Comparison of ENCODE assay signal across 27 cellular contexts in genomic region chr5:148012806-148013205, GRCh38. TPM values are rescaled to one million over a fixed set of nuclear protein-coding genes. Genes with fewer than 3 reads are reported as not detected.
"Had no signal": no experiment of that assay in that cellular context is flagged by ENCODE, and none has a peak within 500 bp of the region (broad histone marks: within the 10 kb centered on the region; RNA-seq: fewer than 3 reads in every experiment).

No MANE protein-coding gene starts in this region.

- H3K27ac Mint-ChIP-seq: activated B cell treated with CpG ODN at 0.5 μM for 24 hours; activated CD4-positive, alpha-beta memory T cell treated with anti-CD3 and anti-CD28 coated beads for 36 hours; activated CD4-positive, alpha-beta T cell treated with anti-CD3 and anti-CD28 coated beads, Interleukin-2, amount 10 ng/mL, durations not matched to agents 7 days and 5 days; activated naive CD4-positive, alpha-beta T cell treated with anti-CD3 and anti-CD28 coated beads, Interleukin-2, amount 10 ng/mL, durations not matched to agents 7 days and 5 days; activated naive CD8-positive, alpha-beta T cell treated with anti-CD3 and anti-CD28 coated beads for 36 hours; activated T-helper 17 cell treated with anti-CD3 and anti-CD28 coated beads, Interleukin-2, amount 50 U/mL, for 72 hours; T-helper 17 cell had no signal

- ATAC-seq: activated T-helper 17 cell treated with anti-CD3 and anti-CD28 coated beads, Interleukin-2, amount 50 U/mL, for 72 hours; K562; T-helper 17 cell had no signal

- H3K36me3 Mint-ChIP-seq: activated CD4-positive, alpha-beta memory T cell treated with anti-CD3 and anti-CD28 coated beads for 36 hours; activated naive CD4-positive, alpha-beta T cell treated with anti-CD3 and anti-CD28 coated beads, Interleukin-2, amount 10 ng/mL, durations not matched to agents 7 days and 5 days; activated naive CD8-positive, alpha-beta T cell treated with anti-CD3 and anti-CD28 coated beads for 36 hours had no signal

- H3K27me3 ChIP-seq: brain microvascular endothelial cell had no signal

- H3K27ac ChIP-seq: brain microvascular endothelial cell had no signal

- H3K27me3 Mint-ChIP-seq: activated B cell treated with CpG ODN at 0.5 μM for 24 hours; activated CD4-positive, alpha-beta memory T cell treated with anti-CD3 and anti-CD28 coated beads for 36 hours; activated CD4-positive, alpha-beta T cell treated with anti-CD3 and anti-CD28 coated beads, Interleukin-2, amount 10 ng/mL, durations not matched to agents 7 days and 5 days; activated naive CD4-positive, alpha-beta T cell treated with anti-CD3 and anti-CD28 coated beads, Interleukin-2, amount 10 ng/mL, durations not matched to agents 7 days and 5 days; activated naive CD8-positive, alpha-beta T cell treated with anti-CD3 and anti-CD28 coated beads for 36 hours; activated T-helper 17 cell treated with anti-CD3 and anti-CD28 coated beads, Interleukin-2, amount 50 U/mL, for 72 hours; T-helper 17 cell had no signal

- H3K36me3 ChIP-seq: brain microvascular endothelial cell had no signal

- DNase-seq: activated B cell treated with CpG ODN at 0.5 μM for 24 hours; activated CD4-positive, alpha-beta memory T cell treated with anti-CD3 and anti-CD28 coated beads for 36 hours; activated CD4-positive, alpha-beta T cell treated with anti-CD3 and anti-CD28 coated beads for 1 hour; activated CD4-positive, alpha-beta T cell treated with anti-CD3 and anti-CD28 coated beads, Interleukin-2, amount 10 ng/mL, durations not matched to agents 7 days and 5 days; activated CD8-positive, alpha-beta memory T cell treated with anti-CD3 and anti-CD28 coated beads for 24 hours; activated gamma-delta T cell; activated naive CD4-positive, alpha-beta T cell treated with anti-CD3 and anti-CD28 coated beads, Interleukin-2, amount 10 ng/mL, durations not matched to agents 7 days and 5 days; activated naive CD8-positive, alpha-beta T cell treated with anti-CD3 and anti-CD28 coated beads for 36 hours; activated T-cell treated with anti-CD3 and anti-CD28 coated beads for 4 hours; activated T-cell treated with anti-CD3 and anti-CD28 coated beads, Interleukin-2, amount 50 U/mL, for 48 hours; brain microvascular endothelial cell; caudate nucleus; Karpas-422; NCI-H1048; NCI-H146; NCI-H187 treated with DMSO at 0.1 percent for 48 hours; NCI-H2081 treated with DMSO at 0.1 percent for 48 hours; NCI-H2171; NCI-H2227 treated with DMSO at 0.1 percent for 48 hours; NCI-H446 treated with DMSO at 0.1 percent for 48 hours; NCI-H524 treated with DMSO at 0.1 percent for 48 hours; NCI-H774; SIG-M5; T-helper 17 cell; T-helper 9 cell had no signal

- H3K4me3 ChIP-seq: K562 had no signal

- H3K4me1 Mint-ChIP-seq: activated B cell treated with CpG ODN at 0.5 μM for 24 hours; activated CD4-positive, alpha-beta T cell treated with anti-CD3 and anti-CD28 coated beads, Interleukin-2, amount 10 ng/mL, durations not matched to agents 7 days and 5 days; activated naive CD4-positive, alpha-beta T cell treated with anti-CD3 and anti-CD28 coated beads, Interleukin-2, amount 10 ng/mL, durations not matched to agents 7 days and 5 days; activated naive CD8-positive, alpha-beta T cell treated with anti-CD3 and anti-CD28 coated beads for 36 hours; activated T-helper 17 cell treated with anti-CD3 and anti-CD28 coated beads, Interleukin-2, amount 50 U/mL, for 72 hours; T-helper 17 cell had no signal

- H3K4me3 Mint-ChIP-seq: activated B cell treated with CpG ODN at 0.5 μM for 24 hours; activated CD4-positive, alpha-beta memory T cell treated with anti-CD3 and anti-CD28 coated beads for 36 hours; activated CD4-positive, alpha-beta T cell treated with anti-CD3 and anti-CD28 coated beads, Interleukin-2, amount 10 ng/mL, durations not matched to agents 7 days and 5 days; activated naive CD4-positive, alpha-beta T cell treated with anti-CD3 and anti-CD28 coated beads, Interleukin-2, amount 10 ng/mL, durations not matched to agents 7 days and 5 days; activated naive CD8-positive, alpha-beta T cell treated with anti-CD3 and anti-CD28 coated beads for 36 hours; activated T-helper 17 cell treated with anti-CD3 and anti-CD28 coated beads, Interleukin-2, amount 50 U/mL, for 72 hours; T-helper 17 cell had no signal

- H3K9me3 Mint-ChIP-seq: activated B cell treated with CpG ODN at 0.5 μM for 24 hours; activated CD4-positive, alpha-beta memory T cell treated with anti-CD3 and anti-CD28 coated beads for 36 hours; activated CD4-positive, alpha-beta T cell treated with anti-CD3 and anti-CD28 coated beads, Interleukin-2, amount 10 ng/mL, durations not matched to agents 7 days and 5 days; activated naive CD4-positive, alpha-beta T cell treated with anti-CD3 and anti-CD28 coated beads, Interleukin-2, amount 10 ng/mL, durations not matched to agents 7 days and 5 days; activated naive CD8-positive, alpha-beta T cell treated with anti-CD3 and anti-CD28 coated beads for 36 hours; activated T-helper 17 cell treated with anti-CD3 and anti-CD28 coated beads, Interleukin-2, amount 50 U/mL, for 72 hours had no signal

RNA-seq across cellular contexts. Expression of gene SPINK5, which starts 51.0 kb away (rescaled TPM):
- total RNA-seq: activated B cell treated with CpG ODN at 0.5 μM for 24 hours; activated CD4-positive, alpha-beta memory T cell treated with anti-CD3 and anti-CD28 coated beads for 36 hours; activated CD4-positive, alpha-beta T cell treated with anti-CD3 and anti-CD28 coated beads, Interleukin-2, amount 10 ng/mL, durations not matched to agents 7 days and 5 days; activated naive CD8-positive, alpha-beta T cell treated with anti-CD3 and anti-CD28 coated beads for 36 hours; activated T-helper 17 cell treated with anti-CD3 and anti-CD28 coated beads, Interleukin-2, amount 50 U/mL, for 72 hours; T-helper 17 cell had no signal
